9 cellular contexts compared by ENCODE assay signal in the genomic region with DNA sequence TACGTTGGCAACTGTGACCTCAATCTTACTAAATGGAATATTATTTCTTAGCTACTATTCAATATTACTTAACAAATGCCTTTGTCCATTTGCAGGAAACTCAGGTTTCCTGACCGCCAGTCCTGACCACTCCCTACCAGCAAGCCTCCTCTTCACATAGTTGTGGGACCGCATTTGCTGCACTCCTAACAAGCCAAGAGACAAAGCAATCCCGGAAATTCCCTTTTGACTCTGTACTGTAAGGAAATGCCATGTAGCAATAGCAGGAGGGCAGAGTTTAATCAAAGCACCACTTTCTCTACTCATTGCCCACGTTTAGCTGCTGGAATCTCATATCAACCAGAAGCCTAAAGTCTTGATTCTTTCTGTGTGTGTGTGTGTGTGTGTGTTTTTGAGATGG. TPM values are rescaled to one million over a fixed set of nuclear protein-coding genes. Genes with fewer than 3 reads are reported as not detected.
DNase-seq lines count a peak whose midpoint lies in the region; ATAC-seq, FAIRE-seq and TF ChIP-seq lines count a peak whose summit lies in the region.
"Had no signal": no experiment of that assay in that cellular context is flagged by ENCODE, and none has a peak within 500 bp of the region (broad histone marks: within the 10 kb centered on the region; RNA-seq: fewer than 3 reads in every experiment).

No MANE protein-coding gene starts in this region.

- no peak overlapping the region for H4K5ac ChIP-seq in H9 (ENCODE audit: insufficient read length, low read depth, low read length)

- H3K4ac ChIP-seq in H9 (ENCODE audit: low read depth, low read length), result no peak overlapping the region

- H3K4me2 ChIP-seq in H9 (ENCODE audit: insufficient read depth, insufficient read length, low read length) (no peak overlapping the region), astrocyte (ENCODE audit: low read length) (no peak overlapping the region), hepatocyte (no peak overlapping the region), skeletal muscle satellite cell (ENCODE audit: low read length) (no peak overlapping the region)

- H3K36me3 Mint-ChIP-seq in H9 (ENCODE audit: insufficient read depth in 1 of 3, low read depth in 3 of 3) (no peaks in the 10 kb centered on the region), astrocyte (ENCODE audit: low read depth, unreplicated experiment) (no peaks in the 10 kb centered on the region)

- no peak overlapping the region for H3K56ac ChIP-seq in H9 (ENCODE audit: insufficient read length, low read depth, low read length)

- H3K27me3 Mint-ChIP-seq in H9 (ENCODE audit: low read depth) (no peaks in the 10 kb centered on the region), astrocyte (ENCODE audit: low read depth, unreplicated experiment) (no peaks in the 10 kb centered on the region)

- H3K23me2 ChIP-seq in H9 (ENCODE audit: insufficient read length, low read depth, low read length, poor library complexity, severe bottlenecking), result no peaks in the 10 kb centered on the region

- intact Hi-C loops in vagina (cut with DNase I), result loop anchor here (10.0 kb wide), 1 partner anchor 334 kb away; no protein-coding TSS in a partner anchor

- H3K9ac ChIP-seq in H9 (ENCODE audit: extremely low read depth, insufficient read length, low read length), result no peak overlapping the region
- no peak overlapping the region for H3K9ac ChIP-seq in astrocyte (ENCODE audit: low read length)
- H3K9ac ChIP-seq in skeletal muscle satellite cell (ENCODE audit: low read depth, low read length), result peak overlapping the region; percentile 2

- H3K4me3 ChIP-seq in astrocyte (ENCODE audit: insufficient read depth, low read depth, low read length) (no peak overlapping the region), hepatocyte (no peak overlapping the region), skeletal muscle satellite cell (ENCODE audit: low read length) (no peak overlapping the region), vagina (no peak overlapping the region)

- ATAC-seq in GM21717 (IDR thresholded peaks at IDR 0.05; ENCODE audit: unreplicated experiment) (no peak), HG03442 (IDR thresholded peaks at IDR 0.05; ENCODE audit: unreplicated experiment) (no peak)

- H3K27ac ChIP-seq in H9 (ENCODE audit: insufficient read length, low read depth, low read length), result no peak overlapping the region
- H3K27ac ChIP-seq in astrocyte (ENCODE audit: low read depth, low read length), result no peak overlapping the region
- H3K27ac ChIP-seq in hepatocyte, result no peak overlapping the region
- H3K27ac ChIP-seq in vagina, result no peak overlapping the region

- H3K4me1 Mint-ChIP-seq in H9, result peaks cover 9 to 16% of the 10 kb centered on the region in 2 experiments; a peak in 3 of 4 replicates
- peaks cover 24% of the 10 kb centered on the region for H3K4me1 Mint-ChIP-seq in astrocyte (ENCODE audit: low read depth, unreplicated experiment)

- H3T11ph ChIP-seq in H9 (ENCODE audit: low read length), result no peak overlapping the region

- H3K79me2 ChIP-seq in H9 (ENCODE audit: insufficient read depth, low read length) (no peaks in the 10 kb centered on the region), astrocyte (ENCODE audit: insufficient read depth, low read length) (no peaks in the 10 kb centered on the region), hepatocyte (no peaks in the 10 kb centered on the region)

- H2BK120ac ChIP-seq in H9 (ENCODE audit: low read depth, low read length, poor library complexity, severe bottlenecking), result no peak overlapping the region

- H3K27me3 ChIP-seq in H9 (ENCODE audit: insufficient read depth, low read length) (no peaks in the 10 kb centered on the region), astrocyte (ENCODE audit: insufficient read depth, low read length) (no peaks in the 10 kb centered on the region), hepatocyte (no peaks in the 10 kb centered on the region), skeletal muscle satellite cell (ENCODE audit: control insufficient read depth, insufficient read depth, low read length) (no peaks in the 10 kb centered on the region), vagina (no peaks in the 10 kb centered on the region)

- H3K9me3 Mint-ChIP-seq in H9, result no peaks in the 10 kb centered on the region
- H3K9me3 Mint-ChIP-seq in astrocyte (ENCODE audit: unreplicated experiment), result no peaks in the 10 kb centered on the region

- H4K8ac ChIP-seq in H9 (replicated peaks; ENCODE audit: insufficient read length, low read depth, low read length), result no peak overlapping the region

- no CpG with 5 or more reads among the region's 5 CpGs for WGBS in H9 (ENCODE audit: extremely low coverage, insufficient read length, low lambda C conversion rate)
- 77% methylated on average over 5 of the region's 5 CpGs for WGBS in hepatocyte (ENCODE audit: low lambda C conversion rate, missing lambda C conversion rate)

- H2BK20ac ChIP-seq in H9 (ENCODE audit: low read depth, low read length, poor library complexity, severe bottlenecking), result no peak overlapping the region

- DNase-seq in H9, result no peak
- DNase-seq in astrocyte (ENCODE audit: low read depth), result peak; percentile 93
- DNase-seq in hepatocyte (ENCODE audit: low spot score), result peak; percentile 43
- DNase-seq in vagina (ENCODE audit: extremely low spot score in 2 of 2), result no peak
- DNase-seq in epidermal melanocyte (ENCODE audit: insufficient read length, low spot score), result no peak
- DNase-seq: cortex of kidney had no signal

- no peak overlapping the region for H2BK5ac ChIP-seq in H9 (ENCODE audit: insufficient read length, low read length)

- no peaks in the 10 kb centered on the region for H3K79me1 ChIP-seq in H9 (ENCODE audit: insufficient read depth, low read depth, low read length, poor library complexity, severe bottlenecking)

- H3K4me3 Mint-ChIP-seq in H9 (no peak overlapping the region), astrocyte (ENCODE audit: unreplicated experiment) (no peak overlapping the region)

- H3K4me1 ChIP-seq in H9 (ENCODE audit: insufficient read depth, low read length) (no peaks in the 10 kb centered on the region; the same call in 1 of the 2 replicates), astrocyte (ENCODE audit: insufficient read depth, low read length) (peaks cover 9% of the 10 kb centered on the region), hepatocyte (ENCODE audit: insufficient read depth) (no peaks in the 10 kb centered on the region), skeletal muscle satellite cell (ENCODE audit: control insufficient read depth, insufficient read depth, low read length) (peaks cover 42% of the 10 kb centered on the region), vagina (no peaks in the 10 kb centered on the region)

- no peaks in the 10 kb centered on the region for H3K9me2 ChIP-seq in hepatocyte (replicated peaks; ENCODE audit: insufficient read depth)

- H3K18ac ChIP-seq in H9 (ENCODE audit: insufficient read length, low read depth, low read length), result peak overlapping the region; percentile 38

- H3K9me3 ChIP-seq in H9 (ENCODE audit: control insufficient read depth, low read depth, low read length) (no peaks in the 10 kb centered on the region), astrocyte (ENCODE audit: insufficient read depth, low read depth, low read length) (no peaks in the 10 kb centered on the region), hepatocyte (ENCODE audit: low read depth) (no peaks in the 10 kb centered on the region), skeletal muscle satellite cell (replicated peaks; ENCODE audit: low read length) (no peaks in the 10 kb centered on the region), vagina (no peaks in the 10 kb centered on the region)

- H3K23ac ChIP-seq in H9 (ENCODE audit: insufficient read length, low read depth, low read length), result no peak overlapping the region

- H2BK15ac ChIP-seq in H9 (ENCODE audit: low read depth, low read length), result no peak overlapping the region

- no peak overlapping the region for H3K27ac Mint-ChIP-seq in H9
- peak overlapping the region; percentile 13 for H3K27ac Mint-ChIP-seq in astrocyte (ENCODE audit: unreplicated experiment)

- H2AFZ ChIP-seq in H9 (ENCODE audit: low read length) (peak overlapping the region; percentile 91), astrocyte (ENCODE audit: low read depth, low read length) (peak overlapping the region; percentile 3), hepatocyte (no peak overlapping the region)

- no peak overlapping the region for H4K91ac ChIP-seq in H9 (ENCODE audit: insufficient read length, low read depth, low read length)

- no peak overlapping the region for H3K14ac ChIP-seq in H9 (ENCODE audit: insufficient read depth, low read length)

- H3K36me3 ChIP-seq in astrocyte (ENCODE audit: insufficient read depth, low read length), result no peaks in the 10 kb centered on the region
- H3K36me3 ChIP-seq in hepatocyte (replicated peaks; ENCODE audit: insufficient read depth, low read depth), result no peaks in the 10 kb centered on the region
- no peaks in the 10 kb centered on the region for H3K36me3 ChIP-seq in skeletal muscle satellite cell (ENCODE audit: insufficient read depth, low read length)
- no peaks in the 10 kb centered on the region for H3K36me3 ChIP-seq in vagina

- FAIRE-seq in astrocyte (lab: Jason Lieb, UNC), result no peak

- no peak for TF ChIP-seq CTCF in H9 (conservative IDR thresholded peaks at IDR 0.05)
- no peak for TF ChIP-seq CTCF in astrocyte (IDR thresholded peaks at IDR 0.05; ENCODE audit: insufficient read depth, low read depth, low read length)
- TF ChIP-seq CTCF in hepatocyte (IDR thresholded peaks at IDR 0.05; ENCODE audit: poor library complexity), result no peak
- no peak for TF ChIP-seq CTCF in vagina (IDR thresholded peaks at IDR 0.05)

- H4K20me1 ChIP-seq in H9 (ENCODE audit: control insufficient read depth, insufficient read depth, insufficient read length) (no peaks in the 10 kb centered on the region), astrocyte (ENCODE audit: insufficient read depth, low read length) (no peaks in the 10 kb centered on the region), hepatocyte (ENCODE audit: insufficient read depth, poor library complexity, severe bottlenecking) (no peaks in the 10 kb centered on the region)

- H2BK12ac ChIP-seq in H9 (ENCODE audit: insufficient read length, low read depth, low read length), result no peak overlapping the region

- no peak overlapping the region for H2AK5ac ChIP-seq in H9 (ENCODE audit: insufficient read length, low read length)

- no peak for TF ChIP-seq POLR2A in vagina (IDR thresholded peaks at IDR 0.05)

RNA-seq across cellular contexts. Expression of a gene that starts 28.1 kb away (rescaled TPM):
- 45.4 and 51.4 TPM in 2 replicates for total RNA-seq in H9 (2021)
- total RNA-seq in astrocyte, result 36.8 and 43.4 TPM in 2 replicates
- 40.2 and 45.8 TPM in 2 replicates for total RNA-seq in hepatocyte
- polyA plus RNA-seq in hepatocyte, result 36.3 and 45.8 TPM in 2 replicates
- total RNA-seq in skeletal muscle satellite cell (2012; rRNA removed), result 51.2 and 56.8 TPM in 2 replicates
- total RNA-seq in vagina, result 34.4 TPM

RNA-seq across cellular contexts. Expression of a gene that starts 28.3 kb away (rescaled TPM):
- total RNA-seq in H9 (2021), result not detected in 2 replicates
- total RNA-seq in astrocyte, result not detected in 2 replicates
- not detected in 2 replicates for total RNA-seq in hepatocyte
- not detected in 2 replicates for polyA plus RNA-seq in hepatocyte
- under 0.01 TPM in 1 of 2 replicates, not detected in the other for total RNA-seq in skeletal muscle satellite cell (2012; rRNA removed)
- not detected for total RNA-seq in vagina

Comparison
In these comparisons a context has a peak if more than half of its experiments do, and no peak if none do; other contexts are left out.
1. DNase-seq: peak in astrocyte (single experiment) and hepatocyte (single experiment); none in H9 (single experiment), vagina (0 of 2) and epidermal melanocyte (single experiment).